32 cellular contexts compared by ENCODE assay signal in genomic region chr4:158789853-158790252, GRCh38.
"Had no signal": no experiment of that assay in that cellular context is flagged by ENCODE, and none has a peak within 500 bp of the region (broad histone marks: within the 10 kb centered on the region; RNA-seq: fewer than 3 reads in every experiment).

No MANE protein-coding gene starts in this region.

- FAIRE-seq: urothelium cell line had no signal

- DNase-seq: naive thymus-derived CD8-positive, alpha-beta T cell; nephron progenitor cell; nucleus accumbens; ovary; posterior cingulate gyrus; psoas muscle; right cardiac atrium; spleen; stimulated activated CD4-positive, alpha-beta T cell treated with anti-CD3 and anti-CD28 coated beads, Interleukin-12 subunit alpha, Interleukin-12 subunit beta, amount 100 ng/mL, for 4 hours; stimulated activated CD4-positive, alpha-beta T cell treated with anti-CD3 and anti-CD28 coated beads, Interleukin-1b, Interleukin-23, amount 100 ng/mL, for 48 hours; stimulated activated CD4-positive, alpha-beta T cell treated with anti-CD3 and anti-CD28 coated beads, Interleukin-4, amount 100 ng/mL, for 1 hour; stimulated activated CD4-positive, alpha-beta T cell treated with anti-CD3 and anti-CD28 coated beads, Interleukin-4, amount 100 ng/mL, for 4 hours; stimulated activated CD8-positive, alpha-beta memory T cell treated with anti-CD3 and anti-CD28 coated beads, Interleukin-4, amount 100 ng/mL, for 48 hours; stimulated activated naive CD4-positive, alpha-beta T cell; stimulated activated naive CD8-positive, alpha-beta T cell treated with anti-CD3 and anti-CD28 coated beads, Interleukin-15, amount 100 ng/mL, for 72 hours; stimulated activated naive CD8-positive, alpha-beta T cell treated with anti-CD3 and anti-CD28 coated beads, Interleukin-15, Interleukin-2, amounts not matched to agents 100 U/mL and 50 U/mL, for 24 hours; thyroid gland; trophoblast cell; upper lobe of left lung had no signal

- H3K27me3 Mint-ChIP-seq: natural killer cell treated with Interleukin-12 subunit alpha and Interleukin-12 subunit beta and Interleukin-15 and Interleukin-18, amount 100 ng/mL, for 72 hours; progenitor cell of endocrine pancreas; stimulated activated naive CD8-positive, alpha-beta T cell treated with anti-CD3 and anti-CD28 coated beads, Interleukin-15, amount 100 ng/mL, for 72 hours had no signal

- H3K36me3 ChIP-seq: neutrophil, ovary, spleen, thoracic aorta, thyroid gland, tibial nerve, upper lobe of left lung, vagina had no signal

- H3K9ac ChIP-seq: parathyroid adenoma had no signal

- H3K4me2 ChIP-seq: smooth muscle cell had no signal

- H3K9me3 ChIP-seq: neutrophil, ovary, psoas muscle, spleen, thoracic aorta, thyroid gland, tibial nerve, upper lobe of left lung, vagina had no signal

- H3K36me3 Mint-ChIP-seq: natural killer cell treated with Interleukin-12 subunit alpha and Interleukin-12 subunit beta and Interleukin-15 and Interleukin-18, amount 100 ng/mL, for 72 hours; stimulated activated memory B cell treated with anti-CD40 and anti-IgM and Interleukin-4, amounts not matched to agents 10 μg/mL and 1 μg/mL and 100 μg/mL, for 72 hours had no signal

- H2AFZ ChIP-seq: parathyroid adenoma had no signal

- H3K27ac ChIP-seq: neutrophil, ovary, parathyroid adenoma, psoas muscle, spleen, thoracic aorta, thyroid gland, upper lobe of left lung, vagina had no signal

- H3K4me1 Mint-ChIP-seq: stimulated activated memory B cell treated with anti-CD40 and anti-IgM and Interleukin-4, amounts not matched to agents 10 μg/mL and 1 μg/mL and 100 μg/mL, for 72 hours had no signal

- H3K4me3 Mint-ChIP-seq: naive thymus-derived CD8-positive, alpha-beta T cell; natural killer cell treated with Interleukin-12 subunit alpha and Interleukin-12 subunit beta and Interleukin-15 and Interleukin-18, amount 100 ng/mL, for 72 hours; nephron progenitor cell; neural crest cell; stimulated activated memory B cell treated with anti-CD40 and anti-IgM and Interleukin-4, amounts not matched to agents 10 μg/mL and 1 μg/mL and 100 μg/mL, for 72 hours; stimulated activated naive CD8-positive, alpha-beta T cell treated with anti-CD3 and anti-CD28 coated beads, Interleukin-15, amount 100 ng/mL, for 72 hours had no signal

- H3K9me3 Mint-ChIP-seq: naive thymus-derived CD8-positive, alpha-beta T cell; natural killer cell treated with Interleukin-12 subunit alpha and Interleukin-12 subunit beta and Interleukin-15 and Interleukin-18, amount 100 ng/mL, for 72 hours; nephron progenitor cell; neural crest cell; stimulated activated memory B cell treated with anti-CD40 and anti-IgM and Interleukin-4, amounts not matched to agents 10 μg/mL and 1 μg/mL and 100 μg/mL, for 72 hours; stimulated activated naive CD8-positive, alpha-beta T cell treated with anti-CD3 and anti-CD28 coated beads, Interleukin-15, amount 100 ng/mL, for 72 hours had no signal

- H3K4me3 ChIP-seq: ovary, psoas muscle, skin epidermis, smooth muscle cell, spleen, thoracic aorta, thyroid gland, tibial nerve, upper lobe of left lung, vagina had no signal

- ATAC-seq: naive thymus-derived CD8-positive, alpha-beta T cell; natural killer cell treated with Interleukin-12 subunit alpha and Interleukin-12 subunit beta and Interleukin-15 and Interleukin-18, amount 100 ng/mL, for 72 hours; psoas muscle; right cardiac atrium; sciatic nerve; stimulated activated memory B cell treated with anti-CD40 and anti-IgM and Interleukin-4, amounts not matched to agents 10 μg/mL and 1 μg/mL and 100 μg/mL, for 72 hours; stimulated activated naive CD8-positive, alpha-beta T cell treated with anti-CD3 and anti-CD28 coated beads, Interleukin-15, amount 100 ng/mL, for 72 hours; stimulated activated naive CD8-positive, alpha-beta T cell treated with anti-CD3 and anti-CD28 coated beads, Interleukin-15, Interleukin-2, amounts not matched to agents 100 U/mL and 50 U/mL, for 24 hours had no signal

- H3K27me3 ChIP-seq: neutrophil, ovary, thyroid gland, tibial nerve, upper lobe of left lung, vagina had no signal

- H3K27ac Mint-ChIP-seq: naive thymus-derived CD8-positive, alpha-beta T cell; natural killer cell treated with Interleukin-12 subunit alpha and Interleukin-12 subunit beta and Interleukin-15 and Interleukin-18, amount 100 ng/mL, for 72 hours; nephron progenitor cell; progenitor cell of endocrine pancreas; stimulated activated memory B cell treated with anti-CD40 and anti-IgM and Interleukin-4, amounts not matched to agents 10 μg/mL and 1 μg/mL and 100 μg/mL, for 72 hours; stimulated activated naive CD8-positive, alpha-beta T cell treated with anti-CD3 and anti-CD28 coated beads, Interleukin-15, amount 100 ng/mL, for 72 hours had no signal
